1 cellular context compared by ENCODE assay signal in genomic region chr9:133335924-133336811, GRCh38.
TF ChIP-seq lines count a peak whose summit lies in the region.

Gene SURF6 (minus strand): TSS chr9:133336188. CDS start chr9:133336132, 56 bp downstream.

TF ChIP-seq in K562, 482 proteins besides CTCF, POLR2A, EP300 and RAD21 (continued from another document and continues in another):
- TF ChIP-seq SRF (CRISPR knock-in tag; IDR thresholded peaks at IDR 0.05) (peak in 1 of 2 experiments; percentile 76; a peak in 2 of 4 replicates), ZNF174 (CRISPR knock-in tag; IDR thresholded peaks at IDR 0.05) (0 out of 2 replicates have a peak, but pooled peaks have one; percentile 65), RCOR1 (IDR thresholded peaks at IDR 0.05; ENCODE audit: borderline replicate concordance in 1 of 2, low read depth in 2 of 2, low read length in 2 of 2) (peak; percentile 46 to 63; a peak in 3 of 4 replicates), SIRT6 (IDR thresholded peaks at IDR 0.05; ENCODE audit: low read depth, low read length) (no peak), PRDM10 (IDR thresholded peaks at IDR 0.05; ENCODE audit: partially characterized antibody) (peak; percentile 39), BRCA1 (IDR thresholded peaks at IDR 0.05) (no peak), BRCA1 (CRISPR knock-in tag; IDR thresholded peaks at IDR 0.05) (no peak), CAMTA2 (CRISPR knock-in tag; conservative IDR thresholded peaks at IDR 0.05) (peak; percentile 83; the same call in 1 of the 2 replicates), KLF1 (tag; IDR thresholded peaks at IDR 0.05) (peak; percentile 89), ERF (CRISPR knock-in tag; IDR thresholded peaks at IDR 0.05) (peak; percentile 43; the same call in 1 of the 2 replicates), NFIC (IDR thresholded peaks at IDR 0.05) (0 out of 2 replicates have a peak, but pooled peaks have one; percentile 25), ZEB2 (IDR thresholded peaks at IDR 0.05) (0 out of 2 replicates have a peak, but pooled peaks have one; percentile 31), KDM4B (IDR thresholded peaks at IDR 0.05; ENCODE audit: borderline replicate concordance in 2 of 2, low read depth in 1 of 2) (peak in 1 of 2 experiments; percentile 92; a peak in 1 of 4 replicates), BCLAF1 (IDR thresholded peaks at IDR 0.05; ENCODE audit: borderline replicate concordance in 1 of 2, control insufficient read depth in 1 of 2, low read depth in 2 of 2, low read length in 1 of 2) (peak in 1 of 2 experiments; percentile 79; a peak in 2 of 4 replicates), CCAR2 (IDR thresholded peaks at IDR 0.05; ENCODE audit: low read depth, low read length) (no peak), FUS (optimal IDR thresholded peaks at IDR 0.05; ENCODE audit: low read depth, low read length) (peak; percentile 89), TBL1XR1 (IDR thresholded peaks at IDR 0.05; ENCODE audit: low read length in 2 of 2) (peak; percentile 58 to 71; a peak in 1 of 4 replicates), XRCC5 (IDR thresholded peaks at IDR 0.05; ENCODE audit: low read depth, low read length) (peak; percentile 100), MXI1 (IDR thresholded peaks at IDR 0.05; ENCODE audit: low read depth, low read length) (peak; percentile 83), PREB (CRISPR knock-in tag; IDR thresholded peaks at IDR 0.05) (0 out of 2 replicates have a peak, but pooled peaks have one; percentile 68), HIVEP1 (CRISPR knock-in tag; IDR thresholded peaks at IDR 0.05) (peak; percentile 47; the same call in 1 of the 2 replicates), POLR2B (IDR thresholded peaks at IDR 0.05; ENCODE audit: low read depth, partially characterized antibody) (peak; percentile 67), ELF1 (tag; IDR thresholded peaks at IDR 0.05) (peak; percentile 91), DACH1 (IDR thresholded peaks at IDR 0.05; ENCODE audit: partially characterized antibody) (peak; percentile 60), SAP30 (IDR thresholded peaks at IDR 0.05; ENCODE audit: borderline replicate concordance, insufficient read depth, low read depth, low read length, poor library complexity, severe bottlenecking) (peak; percentile 92), PCBP1 (IDR thresholded peaks at IDR 0.05; ENCODE audit: low read depth, low read length, poor library complexity, severe bottlenecking) (peak; percentile 82), TAF1 (IDR thresholded peaks at IDR 0.05; ENCODE audit: control insufficient read depth, extremely low read depth, insufficient read depth, low read length, severe bottlenecking) (peak; percentile 84)
- TF ChIP-seq, protein P1, sequence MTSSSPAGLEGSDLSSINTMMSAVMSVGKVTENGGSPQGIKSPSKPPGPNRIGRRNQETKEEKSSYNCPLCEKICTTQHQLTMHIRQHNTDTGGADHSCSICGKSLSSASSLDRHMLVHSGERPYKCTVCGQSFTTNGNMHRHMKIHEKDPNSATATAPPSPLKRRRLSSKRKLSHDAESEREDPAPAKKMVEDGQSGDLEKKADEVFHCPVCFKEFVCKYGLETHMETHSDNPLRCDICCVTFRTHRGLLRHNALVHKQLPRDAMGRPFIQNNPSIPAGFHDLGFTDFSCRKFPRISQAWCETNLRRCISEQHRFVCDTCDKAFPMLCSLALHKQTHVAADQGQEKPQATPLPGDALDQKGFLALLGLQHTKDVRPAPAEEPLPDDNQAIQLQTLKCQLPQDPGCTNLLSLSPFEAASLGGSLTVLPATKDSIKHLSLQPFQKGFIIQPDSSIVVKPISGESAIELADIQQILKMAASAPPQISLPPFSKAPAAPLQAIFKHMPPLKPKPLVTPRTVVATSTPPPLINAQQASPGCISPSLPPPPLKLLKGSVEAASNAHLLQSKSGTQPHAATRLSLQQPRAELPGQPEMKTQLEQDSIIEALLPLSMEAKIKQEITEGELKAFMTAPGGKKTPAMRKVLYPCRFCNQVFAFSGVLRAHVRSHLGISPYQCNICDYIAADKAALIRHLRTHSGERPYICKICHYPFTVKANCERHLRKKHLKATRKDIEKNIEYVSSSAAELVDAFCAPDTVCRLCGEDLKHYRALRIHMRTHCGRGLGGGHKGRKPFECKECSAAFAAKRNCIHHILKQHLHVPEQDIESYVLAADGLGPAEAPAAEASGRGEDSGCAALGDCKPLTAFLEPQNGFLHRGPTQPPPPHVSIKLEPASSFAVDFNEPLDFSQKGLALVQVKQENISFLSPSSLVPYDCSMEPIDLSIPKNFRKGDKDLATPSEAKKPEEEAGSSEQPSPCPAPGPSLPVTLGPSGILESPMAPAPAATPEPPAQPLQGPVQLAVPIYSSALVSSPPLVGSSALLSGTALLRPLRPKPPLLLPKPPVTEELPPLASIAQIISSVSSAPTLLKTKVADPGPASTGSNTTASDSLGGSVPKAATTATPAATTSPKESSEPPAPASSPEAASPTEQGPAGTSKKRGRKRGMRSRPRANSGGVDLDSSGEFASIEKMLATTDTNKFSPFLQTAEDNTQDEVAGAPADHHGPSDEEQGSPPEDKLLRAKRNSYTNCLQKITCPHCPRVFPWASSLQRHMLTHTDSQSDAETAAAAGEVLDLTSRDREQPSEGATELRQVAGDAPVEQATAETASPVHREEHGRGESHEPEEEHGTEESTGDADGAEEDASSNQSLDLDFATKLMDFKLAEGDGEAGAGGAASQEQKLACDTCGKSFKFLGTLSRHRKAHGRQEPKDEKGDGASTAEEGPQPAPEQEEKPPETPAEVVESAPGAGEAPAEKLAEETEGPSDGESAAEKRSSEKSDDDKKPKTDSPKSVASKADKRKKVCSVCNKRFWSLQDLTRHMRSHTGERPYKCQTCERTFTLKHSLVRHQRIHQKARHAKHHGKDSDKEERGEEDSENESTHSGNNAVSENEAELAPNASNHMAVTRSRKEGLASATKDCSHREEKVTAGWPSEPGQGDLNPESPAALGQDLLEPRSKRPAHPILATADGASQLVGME (CRISPR knock-in tag; IDR thresholded peaks at IDR 0.05), result no peak
- TF ChIP-seq, protein P2, sequence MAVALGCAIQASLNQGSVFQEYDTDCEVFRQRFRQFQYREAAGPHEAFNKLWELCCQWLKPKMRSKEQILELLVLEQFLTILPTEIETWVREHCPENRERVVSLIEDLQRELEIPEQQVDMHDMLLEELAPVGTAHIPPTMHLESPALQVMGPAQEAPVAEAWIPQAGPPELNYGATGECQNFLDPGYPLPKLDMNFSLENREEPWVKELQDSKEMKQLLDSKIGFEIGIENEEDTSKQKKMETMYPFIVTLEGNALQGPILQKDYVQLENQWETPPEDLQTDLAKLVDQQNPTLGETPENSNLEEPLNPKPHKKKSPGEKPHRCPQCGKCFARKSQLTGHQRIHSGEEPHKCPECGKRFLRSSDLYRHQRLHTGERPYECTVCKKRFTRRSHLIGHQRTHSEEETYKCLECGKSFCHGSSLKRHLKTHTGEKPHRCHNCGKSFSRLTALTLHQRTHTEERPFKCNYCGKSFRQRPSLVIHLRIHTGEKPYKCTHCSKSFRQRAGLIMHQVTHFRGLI (CRISPR knock-in tag; IDR thresholded peaks at IDR 0.05), result no peak
- TF ChIP-seq, protein P3, sequence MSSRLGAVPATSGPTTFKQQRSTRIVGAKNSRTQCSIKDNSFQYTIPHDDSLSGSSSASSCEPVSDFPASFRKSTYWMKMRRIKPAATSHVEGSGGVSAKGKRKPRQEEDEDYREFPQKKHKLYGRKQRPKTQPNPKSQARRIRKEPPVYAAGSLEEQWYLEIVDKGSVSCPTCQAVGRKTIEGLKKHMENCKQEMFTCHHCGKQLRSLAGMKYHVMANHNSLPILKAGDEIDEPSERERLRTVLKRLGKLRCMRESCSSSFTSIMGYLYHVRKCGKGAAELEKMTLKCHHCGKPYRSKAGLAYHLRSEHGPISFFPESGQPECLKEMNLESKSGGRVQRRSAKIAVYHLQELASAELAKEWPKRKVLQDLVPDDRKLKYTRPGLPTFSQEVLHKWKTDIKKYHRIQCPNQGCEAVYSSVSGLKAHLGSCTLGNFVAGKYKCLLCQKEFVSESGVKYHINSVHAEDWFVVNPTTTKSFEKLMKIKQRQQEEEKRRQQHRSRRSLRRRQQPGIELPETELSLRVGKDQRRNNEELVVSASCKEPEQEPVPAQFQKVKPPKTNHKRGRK (tag; IDR thresholded peaks at IDR 0.05), result no peak
- TF ChIP-seq, protein P4, sequence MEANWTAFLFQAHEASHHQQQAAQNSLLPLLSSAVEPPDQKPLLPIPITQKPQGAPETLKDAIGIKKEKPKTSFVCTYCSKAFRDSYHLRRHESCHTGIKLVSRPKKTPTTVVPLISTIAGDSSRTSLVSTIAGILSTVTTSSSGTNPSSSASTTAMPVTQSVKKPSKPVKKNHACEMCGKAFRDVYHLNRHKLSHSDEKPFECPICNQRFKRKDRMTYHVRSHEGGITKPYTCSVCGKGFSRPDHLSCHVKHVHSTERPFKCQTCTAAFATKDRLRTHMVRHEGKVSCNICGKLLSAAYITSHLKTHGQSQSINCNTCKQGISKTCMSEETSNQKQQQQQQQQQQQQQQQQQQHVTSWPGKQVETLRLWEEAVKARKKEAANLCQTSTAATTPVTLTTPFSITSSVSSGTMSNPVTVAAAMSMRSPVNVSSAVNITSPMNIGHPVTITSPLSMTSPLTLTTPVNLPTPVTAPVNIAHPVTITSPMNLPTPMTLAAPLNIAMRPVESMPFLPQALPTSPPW (CRISPR knock-in tag; IDR thresholded peaks at IDR 0.05), result peak; percentile 88
